In genomic region chr2:240308111-240308651, GRCh38 we compare ENCODE assay signal across 20 cellular contexts.
DNase-seq lines count a peak whose midpoint lies in the region; ATAC-seq, FAIRE-seq and TF ChIP-seq lines count a peak whose summit lies in the region.
"Had no signal": no experiment of that assay in that cellular context is flagged by ENCODE, and none has a peak within 500 bp of the region (broad histone marks: within the 10 kb centered on the region; RNA-seq: fewer than 3 reads in every experiment).

No MANE protein-coding gene starts in this region.

- ATAC-seq in A549 (peak; percentile 23 to 40; a peak in 2 of 6 replicates), IMR-90 (ENCODE audit: low read depth) (no peak), body of pancreas (no peak)
- ATAC-seq in activated T-cell treated with anti-CD3 and anti-CD28 coated beads, Interleukin-2, amount 50 U/mL, for 72 hours (replicated peaks in 1 of 2), result no peak
- ATAC-seq: GM23338 had no signal

- no peak overlapping the region for H2BK120ac ChIP-seq in IMR-90 (ENCODE audit: low read depth, low read length)

- no peaks in the 10 kb centered on the region for H3K27me3 Mint-ChIP-seq in activated T-cell treated with anti-CD3 and anti-CD28 coated beads, Interleukin-2, amount 50 U/mL, for 72 hours (ENCODE audit: low read depth)

- H3K4me1 ChIP-seq in A549, result no peaks in the 10 kb centered on the region
- no peaks in the 10 kb centered on the region for H3K4me1 ChIP-seq in IMR-90 (ENCODE audit: control insufficient read depth, insufficient read depth, low read length)
- no peaks in the 10 kb centered on the region for H3K4me1 ChIP-seq in osteoblast (ENCODE audit: insufficient read depth, low read length)
- H3K4me1 ChIP-seq in body of pancreas, result no peaks in the 10 kb centered on the region

- CTCF ChIA-PET in A549 (lab: Yijun Ruan, JAX) (interaction anchor here (1.1 kb wide), 1 partner anchor 16 kb away, joined by 5 read pairs; no protein-coding TSS in a partner anchor), IMR-90 (lab: Yijun Ruan, JAX) (no interaction called here)

- H2AK9ac ChIP-seq in IMR-90 (replicated peaks; ENCODE audit: low read depth, low read length, poor library complexity), result peak overlapping the region; percentile 21

- no peak overlapping the region for H3K18ac ChIP-seq in IMR-90 (ENCODE audit: low read depth, low read length)

- H3K23ac ChIP-seq in IMR-90 (ENCODE audit: low read depth, low read length), result no peak overlapping the region

- BruUV-seq in IMR-90 (replicated peaks; lab: Mats Ljungman, UMichigan), result no TSS peak

- no peak overlapping the region for H3K9ac ChIP-seq in IMR-90 (ENCODE audit: low read depth, low read length)

- no peaks in the 10 kb centered on the region for H3K4me1 Mint-ChIP-seq in activated T-cell treated with anti-CD3 and anti-CD28 coated beads, Interleukin-2, amount 50 U/mL, for 72 hours (ENCODE audit: low read depth)
- H3K4me1 Mint-ChIP-seq: CD8-positive, alpha-beta memory T cell had no signal

- no peak overlapping the region for H3K4me3 Mint-ChIP-seq in activated T-cell treated with anti-CD3 and anti-CD28 coated beads, Interleukin-2, amount 50 U/mL, for 72 hours
- H3K4me3 Mint-ChIP-seq: CD8-positive, alpha-beta memory T cell; GM23338 had no signal

- no peaks in the 10 kb centered on the region for H3K36me3 Mint-ChIP-seq in activated T-cell treated with anti-CD3 and anti-CD28 coated beads, Interleukin-2, amount 50 U/mL, for 72 hours (ENCODE audit: insufficient read depth in 2 of 2)
- H3K36me3 Mint-ChIP-seq: CD8-positive, alpha-beta memory T cell had no signal

- no peak overlapping the region for H2AFZ ChIP-seq in IMR-90 (replicated peaks; ENCODE audit: low read length, poor library complexity)
- no peak overlapping the region for H2AFZ ChIP-seq in osteoblast (ENCODE audit: low read length)
- H2AFZ ChIP-seq: GM23338 had no signal

- POLR2A ChIA-PET in A549 (lab: Yijun Ruan, JAX), result no interaction called here
- POLR2A ChIA-PET in IMR-90 (lab: Charles Lee; ENCODE audit: unreplicated experiment), result no interaction called here

- no peak overlapping the region for H3K4ac ChIP-seq in IMR-90 (ENCODE audit: low read depth, low read length)

- DNase-seq in A549 (ENCODE audit: low read depth in 1 of 2, low spot score in 1 of 2) (no peak), IMR-90 (no peak), islet precursor cell (peak; percentile 47), osteoblast (ENCODE audit: insufficient read length, low spot score, missing footprints) (peak; percentile 64), D721Med (ENCODE audit: insufficient read length, low spot score) (no peak), body of pancreas (no peak), AG08396 (ENCODE audit: low spot score) (no peak)
- no peak for DNase-seq in activated T-cell treated with anti-CD3 and anti-CD28 coated beads, Interleukin-2, amount 50 U/mL, for 72 hours
- DNase-seq: C1 segment of cervical spinal cord; CD8-positive, alpha-beta memory T cell; DMS79; KG1; MV-4-11; NCI-H1417 treated with DMSO at 0.1 percent for 48 hours; NCI-H187 treated with DMSO at 0.1 percent for 48 hours; NCI-H226; NCI-H524 treated with DMSO at 0.1 percent for 48 hours; RPMI8226; SHP77 treated with DMSO at 0.1 percent for 48 hours had no signal

- H3K27me3 ChIP-seq in IMR-90 (ENCODE audit: control insufficient read depth, insufficient read depth, low read length) (peaks cover 14% of the 10 kb centered on the region), osteoblast (ENCODE audit: insufficient read depth, low read length) (no peaks in the 10 kb centered on the region), body of pancreas (no peaks in the 10 kb centered on the region)

- in situ Hi-C loops in IMR-90 (cut with MboI; ENCODE audit: low sequenced_read_pairs), result no loop called here

- no peak overlapping the region for H2BK20ac ChIP-seq in IMR-90 (ENCODE audit: low read depth, low read length)

- H3K9me1 ChIP-seq in IMR-90 (ENCODE audit: insufficient read depth, low read length), result peaks cover 6% of the 10 kb centered on the region

- no peak overlapping the region for H2AK5ac ChIP-seq in IMR-90 (ENCODE audit: low read depth, low read length)

- no peak for TF ChIP-seq CTCF in A549 (IDR thresholded peaks at IDR 0.05)
- TF ChIP-seq CTCF in IMR-90 (conservative IDR thresholded peaks at IDR 0.05; ENCODE audit: low read depth, low read length), result no peak
- no peak for TF ChIP-seq CTCF in osteoblast (IDR thresholded peaks at IDR 0.05; ENCODE audit: extremely low read depth, low read depth, low read length)
- no peak for TF ChIP-seq CTCF in D721Med (IDR thresholded peaks at IDR 0.05; ENCODE audit: insufficient read depth, missing control alignments)
- no peak for TF ChIP-seq CTCF in body of pancreas (IDR thresholded peaks at IDR 0.05)

- H3K56ac ChIP-seq in IMR-90 (ENCODE audit: extremely low read depth, insufficient read depth, low read length), result no peak overlapping the region

- no peak overlapping the region for H2BK5ac ChIP-seq in IMR-90 (ENCODE audit: low read depth, low read length, poor library complexity, severe bottlenecking)

- WGBS in A549 (ENCODE audit: missing lambda C conversion rate), result 73% methylated on average over 10 of the region's 17 CpGs
- WGBS in IMR-90 (ENCODE audit: extremely low coverage in 2 of 2, insufficient read length in 1 of 2), 2 experiments, result 90% methylated on average over 6 of the region's 17 CpGs; no CpG with 5 or more reads in 1 of the 2 experiments
- WGBS in body of pancreas, 2 donors, result 82 to 83% methylated on average over 13 to 15 of the region's 17 CpGs

- H3K27ac ChIP-seq in A549, result no peak overlapping the region
- no peak overlapping the region for H3K27ac ChIP-seq in IMR-90 (ENCODE audit: insufficient read depth, low read length)
- H3K27ac ChIP-seq in osteoblast (ENCODE audit: low read depth, low read length), result no peak overlapping the region
- H3K27ac ChIP-seq in body of pancreas, result no peak overlapping the region

- dilution Hi-C loops in IMR-90 (cut with HindIII; ENCODE audit: low sequenced_read_pairs, unreplicated experiment), result no loop called here

- TF ChIP-seq RAD21 in A549 (conservative IDR thresholded peaks at IDR 0.05 in 1 of 2, IDR thresholded peaks at IDR 0.05 in 1 of 2) (no peak), IMR-90 (IDR thresholded peaks at IDR 0.05; ENCODE audit: low read length) (no peak)

- H3K4me3 ChIP-seq in A549 (no peak overlapping the region), IMR-90 (ENCODE audit: insufficient read depth, low read depth, low read length) (no peak overlapping the region), osteoblast (ENCODE audit: insufficient read depth, low read length) (no peak overlapping the region), body of pancreas (no peak overlapping the region)
- H3K4me3 ChIP-seq: GM23338 had no signal

- no peak overlapping the region for H4K8ac ChIP-seq in IMR-90 (ENCODE audit: low read depth in 2 of 2, low read length in 2 of 2)

- H3K4me2 ChIP-seq in A549, result no peak overlapping the region
- H3K4me2 ChIP-seq in IMR-90 (ENCODE audit: low read depth, low read length), result no peak overlapping the region
- H3K4me2 ChIP-seq in osteoblast (ENCODE audit: insufficient read depth, low read length), result no peak overlapping the region
- H3K4me2 ChIP-seq: GM23338 had no signal

- no peaks in the 10 kb centered on the region for H3K79me1 ChIP-seq in IMR-90 (ENCODE audit: low read depth in 1 of 2, low read length in 2 of 2)

- intact Hi-C loops in IMR-90 (cut with micrococcal nuclease) (no loop called here), body of pancreas (cut with DNase I) (no loop called here)

- TF ChIP-seq EP300 in A549 (IDR thresholded peaks at IDR 0.05), result no peak

- no peaks in the 10 kb centered on the region for H3K9me3 Mint-ChIP-seq in activated T-cell treated with anti-CD3 and anti-CD28 coated beads, Interleukin-2, amount 50 U/mL, for 72 hours
- H3K9me3 Mint-ChIP-seq: CD8-positive, alpha-beta memory T cell; GM23338 had no signal

- H3K79me2 ChIP-seq in osteoblast (ENCODE audit: insufficient read depth, low read length), result no peaks in the 10 kb centered on the region

- FAIRE-seq in A549 (lab: Jason Lieb, UNC) (no peak), D721Med (lab: Jason Lieb, UNC) (no peak)

- H4K5ac ChIP-seq in IMR-90 (ENCODE audit: low read depth, low read length), result no peak overlapping the region

- no peak overlapping the region for H3K14ac ChIP-seq in IMR-90 (replicated peaks; ENCODE audit: low read depth, low read length)

- H3K27ac Mint-ChIP-seq in activated T-cell treated with anti-CD3 and anti-CD28 coated beads, Interleukin-2, amount 50 U/mL, for 72 hours, result no peak overlapping the region
- H3K27ac Mint-ChIP-seq: GM23338 had no signal

- H3K36me3 ChIP-seq in IMR-90 (ENCODE audit: control insufficient read depth, insufficient read depth, low read length) (no peaks in the 10 kb centered on the region), osteoblast (ENCODE audit: insufficient read depth, low read length) (no peaks in the 10 kb centered on the region), body of pancreas (replicated peaks in 1 of 2; ENCODE audit: insufficient read depth in 1 of 2, low read depth in 2 of 2) (no peaks in the 10 kb centered on the region)

- TF ChIP-seq POLR2A in A549 (IDR thresholded peaks at IDR 0.05; ENCODE audit: low read length) (no peak), IMR-90 (IDR thresholded peaks at IDR 0.05; ENCODE audit: low read depth, low read length) (no peak), body of pancreas (IDR thresholded peaks at IDR 0.05) (no peak)

- no peaks in the 10 kb centered on the region for H4K20me1 ChIP-seq in IMR-90 (ENCODE audit: insufficient read depth, low read length)
- no peaks in the 10 kb centered on the region for H4K20me1 ChIP-seq in osteoblast (ENCODE audit: insufficient read depth, low read length)

- no peak overlapping the region for H2BK15ac ChIP-seq in IMR-90 (ENCODE audit: low read depth, low read length)

- 0 out of 3 replicates have a peak, but pooled peaks cover 2% of the 10 kb centered on the region for H3K9me3 ChIP-seq in A549
- H3K9me3 ChIP-seq in IMR-90 (ENCODE audit: control insufficient read depth, insufficient read depth, low read length), result no peaks in the 10 kb centered on the region
- no peaks in the 10 kb centered on the region for H3K9me3 ChIP-seq in osteoblast (ENCODE audit: low read depth, low read length)
- H3K9me3 ChIP-seq in body of pancreas, result no peaks in the 10 kb centered on the region

- H4K91ac ChIP-seq in IMR-90 (ENCODE audit: insufficient read depth, low read depth, low read length), result no peak overlapping the region

TF ChIP-seq in A549, 52 proteins besides CTCF, POLR2A, EP300 and RAD21 (continues in another document):
- TF ChIP-seq ZSCAN20 (CRISPR knock-in tag; IDR thresholded peaks at IDR 0.05), result no peak

TF ChIP-seq in IMR-90, 13 proteins besides CTCF, POLR2A, EP300 and RAD21 (continues in another document):
- TF ChIP-seq FOS (IDR thresholded peaks at IDR 0.05; ENCODE audit: low read depth, low read length) (no peak), MAZ (IDR thresholded peaks at IDR 0.05; ENCODE audit: borderline replicate concordance, low read depth, low read length) (no peak), RFX5 (IDR thresholded peaks at IDR 0.05; ENCODE audit: low read depth, low read length) (no peak), CHD1 (IDR thresholded peaks at IDR 0.05; ENCODE audit: low read depth, low read length) (no peak), MAFK (IDR thresholded peaks at IDR 0.05; ENCODE audit: low read depth, low read length) (no peak), CEBPB (IDR thresholded peaks at IDR 0.05; ENCODE audit: low read depth, low read length) (no peak), NFE2L2 (IDR thresholded peaks at IDR 0.05; ENCODE audit: low read depth, low read length) (no peak)

Comparison
In these comparisons a context has a peak if more than half of its experiments do, and no peak if none do; other contexts are left out.
1. ATAC-seq: peak in A549 (2 of 2); none in IMR-90 (single experiment), activated T-cell treated with anti-CD3 and anti-CD28 coated beads, Interleukin-2, amount 50 U/mL, for 72 hours (0 of 2) and body of pancreas (single experiment).
2. DNase-seq: peak in islet precursor cell (single experiment) and osteoblast (single experiment); none in A549 (0 of 2), IMR-90 (single experiment), D721Med (single experiment), activated T-cell treated with anti-CD3 and anti-CD28 coated beads, Interleukin-2, amount 50 U/mL, for 72 hours (0 of 2), body of pancreas (0 of 4) and AG08396 (single experiment).